In the genomic region with DNA sequence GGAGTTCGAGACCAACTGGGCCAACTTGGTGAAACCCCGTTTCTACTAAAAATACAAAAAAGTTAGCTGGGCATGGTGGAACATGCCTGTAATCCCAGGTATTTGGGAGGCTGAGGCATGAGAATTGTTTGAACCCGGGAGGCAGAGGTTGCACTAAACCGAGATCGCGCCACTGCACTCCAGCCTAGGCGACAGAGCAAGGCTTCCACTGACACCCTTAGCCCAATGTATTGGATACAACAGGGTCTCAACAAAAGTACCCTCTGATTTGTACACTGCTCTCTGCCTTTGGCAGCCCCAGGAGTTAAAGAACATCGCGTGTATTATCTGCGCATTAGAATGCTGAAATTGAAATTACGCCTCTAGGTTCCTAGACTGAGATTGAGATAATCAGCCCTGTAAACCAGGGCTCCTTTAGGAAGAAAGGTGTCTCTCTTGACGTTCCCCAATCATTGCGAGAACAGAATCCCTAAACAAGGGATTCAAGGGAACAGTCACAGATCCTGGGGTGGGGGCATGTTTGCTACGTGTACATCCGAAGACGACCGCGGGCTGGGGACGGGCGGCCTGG, we compare ENCODE assay signal across 8 cellular contexts. TPM values are rescaled to one million over a fixed set of nuclear protein-coding genes. Genes with fewer than 3 reads are reported as not detected.
DNase-seq lines count a peak whose midpoint lies in the region; ATAC-seq lines count a peak whose summit lies in the region.

No MANE protein-coding gene starts in this region.

- H3K9me3 Mint-ChIP-seq in central memory CD8-positive, alpha-beta T cell, result no peaks in the 10 kb centered on the region

- peaks cover 10% of the 10 kb centered on the region for H3K36me3 ChIP-seq in HUES64 (ENCODE audit: insufficient read depth, low read length)
- no peaks in the 10 kb centered on the region for H3K36me3 ChIP-seq in mucosa of rectum (ENCODE audit: control insufficient read depth in 2 of 2, insufficient read depth in 2 of 2, low read length in 2 of 2)

- peaks cover 23% of the 10 kb centered on the region for H3K4me1 ChIP-seq in HUES64 (ENCODE audit: insufficient read depth, low read length)
- H3K4me1 ChIP-seq in mucosa of rectum (ENCODE audit: control insufficient read depth in 2 of 2, insufficient read depth in 2 of 2, low read length in 2 of 2), result peaks cover 6 to 10% of the 10 kb centered on the region in 2 donors

- peak overlapping the region; percentile 80 for H3K9ac ChIP-seq in HUES64 (ENCODE audit: low read depth, low read length)
- H3K9ac ChIP-seq in mucosa of rectum (ENCODE audit: low read depth in 1 of 2, low read length in 2 of 2), result peak overlapping the region; percentile 74 to 77

- no peaks in the 10 kb centered on the region for H3K9me3 ChIP-seq in HUES64 (ENCODE audit: insufficient read depth, low read depth, low read length)
- no peaks in the 10 kb centered on the region for H3K9me3 ChIP-seq in mucosa of rectum (ENCODE audit: control insufficient read depth in 2 of 2, low read length in 2 of 2)

- peak overlapping the region; percentile 98 for H3K27ac ChIP-seq in HUES64 (ENCODE audit: low read depth, low read length)
- H3K27ac ChIP-seq in mucosa of rectum (ENCODE audit: low read depth in 2 of 2, low read length in 2 of 2), result peak overlapping the region; percentile 75 to 85

- peak; percentile 51 for DNase-seq in NCI-H2171 (lab: John Stamatoyannopoulos, UW)
- DNase-seq in NCI-H2171 treated with DMSO at 0.1 percent for 48 hours (lab: John Stamatoyannopoulos, UW), result no peak
- no peak for DNase-seq in central memory CD8-positive, alpha-beta T cell (ENCODE audit: low spot score in 2 of 2)
- no peak for DNase-seq in Kasumi-1 (lab: John Stamatoyannopoulos, UW)
- DNase-seq in NCI-H187 (lab: John Stamatoyannopoulos, UW), result no peak

- peaks cover 21% of the 10 kb centered on the region for H3K4me1 Mint-ChIP-seq in central memory CD8-positive, alpha-beta T cell

- peaks cover 14% of the 10 kb centered on the region for H3K36me3 Mint-ChIP-seq in central memory CD8-positive, alpha-beta T cell (ENCODE audit: insufficient read depth)

- ATAC-seq in central memory CD8-positive, alpha-beta T cell (replicated peaks; ENCODE audit: extremely low read depth, poor library complexity, severe bottlenecking), result no peak
- ATAC-seq in HG03045 (IDR thresholded peaks at IDR 0.05; ENCODE audit: unreplicated experiment), result no peak

- H3K27me3 ChIP-seq in HUES64 (ENCODE audit: insufficient read depth, low read length), result no peaks in the 10 kb centered on the region
- no peaks in the 10 kb centered on the region for H3K27me3 ChIP-seq in mucosa of rectum (ENCODE audit: control insufficient read depth in 2 of 2, insufficient read depth in 2 of 2, low read length in 2 of 2)

- H3K4me3 ChIP-seq in HUES64 (ENCODE audit: low read length) (peak overlapping the region; percentile 99), mucosa of rectum (ENCODE audit: low read length in 2 of 2) (peak overlapping the region; percentile 79 to 85)

- H3K4me3 Mint-ChIP-seq in central memory CD8-positive, alpha-beta T cell, result peak overlapping the region; percentile 91

- H3K27me3 Mint-ChIP-seq in central memory CD8-positive, alpha-beta T cell, result no peaks in the 10 kb centered on the region

- 34% methylated on average over 20 of the region's 20 CpGs for WGBS in HUES64

- H3K27ac Mint-ChIP-seq in central memory CD8-positive, alpha-beta T cell (ENCODE audit: low read depth), result peak overlapping the region; percentile 77

RNA-seq across cellular contexts. Expression of gene IPO5, which starts 21.9 kb away (rescaled TPM):
- 267 TPM for polyA plus RNA-seq in HUES64 (2013, experiment 1 of 2)
- polyA plus RNA-seq in HUES64 (2013, experiment 2 of 2), result 259 TPM
